Comparison of ENCODE assay signal across 27 cellular contexts in the genomic region with DNA sequence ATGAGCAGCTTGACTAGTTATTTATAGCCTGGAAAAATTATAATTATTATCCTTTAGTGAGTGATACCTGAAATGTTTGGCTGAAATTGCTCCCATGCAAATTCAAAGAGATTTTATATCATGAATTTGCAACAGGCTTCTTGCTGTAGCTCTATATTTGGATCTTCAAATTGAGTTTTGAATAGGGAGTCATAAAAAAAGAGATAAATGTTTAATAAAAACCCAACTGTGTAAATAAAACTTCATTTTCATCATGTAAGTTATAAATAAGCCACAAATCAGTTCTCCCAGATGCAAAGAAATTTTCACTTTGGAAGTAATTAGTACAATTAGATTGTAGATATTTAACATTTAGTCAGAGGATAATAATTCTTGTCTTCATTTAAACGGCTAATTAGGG.
"Had no signal": no experiment of that assay in that cellular context is flagged by ENCODE, and none has a peak within 500 bp of the region (broad histone marks: within the 10 kb centered on the region; RNA-seq: fewer than 3 reads in every experiment).

A gene with protein sequence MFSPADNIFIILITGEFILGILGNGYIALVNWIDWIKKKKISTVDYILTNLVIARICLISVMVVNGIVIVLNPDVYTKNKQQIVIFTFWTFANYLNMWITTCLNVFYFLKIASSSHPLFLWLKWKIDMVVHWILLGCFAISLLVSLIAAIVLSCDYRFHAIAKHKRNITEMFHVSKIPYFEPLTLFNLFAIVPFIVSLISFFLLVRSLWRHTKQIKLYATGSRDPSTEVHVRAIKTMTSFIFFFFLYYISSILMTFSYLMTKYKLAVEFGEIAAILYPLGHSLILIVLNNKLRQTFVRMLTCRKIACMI (minus strand): TSS at position 101 of the 400 bp plus-strand sequence. CDS start 306 bp downstream, outside the sequence.

- DNase-seq: Karpas-422, Kasumi-1, MG63, MM.1S, MV-4-11, NCI-H1048, NCI-H1092, NCI-H1105, NCI-H1105 treated with DMSO at 0.1 percent for 48 hours, NCI-H1436, NCI-H1436 treated with DMSO at 0.1 percent for 48 hours, NCI-H1694, NCI-H1694 treated with DMSO at 0.1 percent for 48 hours, NCI-H187, NCI-H187 treated with DMSO at 0.1 percent for 48 hours, NCI-H1930, NCI-H2029, NCI-H2029 treated with DMSO at 0.1 percent for 48 hours, NCI-H2081 treated with DMSO at 0.1 percent for 48 hours, NCI-H2107, NCI-H2171, NCI-H2171 treated with DMSO at 0.1 percent for 48 hours, NCI-H2227 treated with DMSO at 0.1 percent for 48 hours, NCI-H226, NCI-H446, NCI-H446 treated with DMSO at 0.1 percent for 48 hours, NCI-H510A had no signal
